In the genomic region with DNA sequence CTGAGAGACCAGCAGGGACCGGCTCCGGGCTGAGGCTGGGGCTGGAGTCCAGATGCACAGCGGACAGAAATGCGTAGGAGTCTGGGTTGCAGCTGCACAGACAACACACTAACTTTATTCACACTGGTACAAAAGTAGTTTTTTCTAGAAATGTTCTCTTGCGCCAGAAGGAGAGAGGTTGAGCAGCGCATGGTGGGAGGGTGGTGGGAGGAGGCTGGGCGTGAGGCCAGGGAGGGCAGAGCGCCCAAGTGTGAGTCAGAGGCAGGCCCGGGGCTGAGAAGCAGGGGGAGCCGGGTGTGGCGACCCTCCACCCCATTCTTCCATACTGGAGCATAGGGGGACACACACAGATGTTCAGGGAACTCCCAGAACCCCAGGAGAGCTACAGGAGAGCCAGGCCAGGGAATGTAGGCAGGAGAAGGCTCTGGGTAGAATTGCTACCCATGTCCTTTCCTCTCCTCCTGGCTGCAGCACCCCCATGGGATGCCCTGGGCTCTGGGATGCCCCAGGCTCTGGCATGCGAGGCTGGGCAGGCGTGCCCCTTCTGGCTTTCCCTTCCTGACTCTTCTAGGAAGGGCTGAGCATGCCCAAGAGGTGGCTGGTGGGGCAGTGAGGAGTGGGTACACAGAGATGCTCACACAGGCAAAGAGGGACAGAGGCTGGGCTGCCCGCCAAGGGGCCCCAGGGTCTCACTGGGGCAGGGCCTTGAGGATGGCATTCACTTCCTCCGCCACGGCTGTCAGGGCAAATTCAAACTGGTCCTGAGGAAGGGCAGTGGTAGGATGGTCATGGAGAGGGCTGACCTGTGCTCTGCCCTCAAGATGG, we compare ENCODE assay signal across 9 cellular contexts. TPM values are rescaled to one million over a fixed set of nuclear protein-coding genes. Genes with fewer than 3 reads are reported as not detected.
DNase-seq lines count a peak whose midpoint lies in the region; ATAC-seq and TF ChIP-seq lines count a peak whose summit lies in the region.
"Had no signal": no experiment of that assay in that cellular context is flagged by ENCODE, and none has a peak within 500 bp of the region (broad histone marks: within the 10 kb centered on the region; RNA-seq: fewer than 3 reads in every experiment).

No MANE protein-coding gene starts in this region.

- no peak for TF ChIP-seq EP300 in esophagus muscularis mucosa (IDR thresholded peaks at IDR 0.05)

- no peaks in the 10 kb centered on the region for H4K20me1 ChIP-seq in PC-3 (ENCODE audit: low read length)

- no peak overlapping the region for H3K4me3 ChIP-seq in PC-3 (ENCODE audit: low read length)
- no peak overlapping the region for H3K4me3 ChIP-seq in esophagus muscularis mucosa

- no peak overlapping the region for H3K9ac ChIP-seq in PC-3 (ENCODE audit: low read length)

- no peak overlapping the region for H2AFZ ChIP-seq in PC-3 (ENCODE audit: low read length)

- POLR2A ChIA-PET in PC-3 (lab: Charles Lee; ENCODE audit: unreplicated experiment) = no interaction called here

- CTCF ChIA-PET in PC-3 (lab: Charles Lee) = no interaction called here

- no peak overlapping the region for H3K27ac ChIP-seq in PC-3 (ENCODE audit: low read length)
- H3K27ac ChIP-seq in esophagus muscularis mucosa (replicated peaks in 1 of 4) = peak overlapping the region; percentile 56 to 73 (median 68)

- H3K9me2 ChIP-seq in PC-3 (replicated peaks; ENCODE audit: low read length) = no peaks in the 10 kb centered on the region

- H3K36me3 ChIP-seq in PC-3 (ENCODE audit: low read depth, low read length) (peaks cover 3% of the 10 kb centered on the region; the same call in 1 of the 2 replicates), esophagus muscularis mucosa (peaks cover 3 to 21% (median 19%) of the 10 kb centered on the region in 4 donors)

- 25% methylated on average over 13 of the region's 16 CpGs for WGBS in esophagus muscularis mucosa

- no peak for TF ChIP-seq POLR2A in esophagus muscularis mucosa (IDR thresholded peaks at IDR 0.05; ENCODE audit: low read depth)

- ATAC-seq in PC-3 = peak; percentile 52
- no peak for ATAC-seq in HG03280 (IDR thresholded peaks at IDR 0.05; ENCODE audit: unreplicated experiment)
- ATAC-seq: Panc1 had no signal

- no peaks in the 10 kb centered on the region for H3K27me3 ChIP-seq in PC-3 (ENCODE audit: low read length)
- no peaks in the 10 kb centered on the region for H3K27me3 ChIP-seq in esophagus muscularis mucosa

- H3K4me2 ChIP-seq in PC-3 (ENCODE audit: low read length) = peak overlapping the region; percentile 42

- intact Hi-C loops in PC-3 (cut with micrococcal nuclease) = no loop called here
- intact Hi-C loops in esophagus muscularis mucosa (cut with DNase I) = loop anchor here (10.0 kb wide), 1 partner anchor 45 kb away; a partner anchor contains a TSS

- H3K79me2 ChIP-seq in PC-3 (ENCODE audit: low read length) = no peaks in the 10 kb centered on the region

- DNase-seq in AG20443 (ENCODE audit: low spot score) = peak; percentile 90
- DNase-seq in PC-3 = peak; percentile 72
- DNase-seq in esophagus muscularis mucosa (ENCODE audit: extremely low spot score) = no peak
- DNase-seq in non-pigmented ciliary epithelial cell (ENCODE audit: low read depth) = peak; percentile 65
- DNase-seq in stimulated activated naive CD4-positive, alpha-beta T cell (lab: John Stamatoyannopoulos, UW) = no peak
- DNase-seq in stimulated activated CD4-positive, alpha-beta T cell treated with anti-CD3 and anti-CD28 coated beads, Interleukin-2, amount 100 ng/mL, for 48 hours = no peak
- no peak for DNase-seq in KG1 (lab: John Stamatoyannopoulos, UW)

- H3K4me1 ChIP-seq in PC-3 (ENCODE audit: insufficient read depth, low read length) (peaks cover 18% of the 10 kb centered on the region), esophagus muscularis mucosa (peaks cover 5 to 50% (median 44%) of the 10 kb centered on the region in 4 donors)

- H3K9me3 ChIP-seq in PC-3 (ENCODE audit: low read length) (no peaks in the 10 kb centered on the region), esophagus muscularis mucosa (no peaks in the 10 kb centered on the region)

- no TSS peak for BruUV-seq in PC-3 (replicated peaks; lab: Mats Ljungman, UMichigan)

- TF ChIP-seq CTCF in PC-3 (conservative IDR thresholded peaks at IDR 0.05; ENCODE audit: low read depth, low read length) (no peak), esophagus muscularis mucosa (IDR thresholded peaks at IDR 0.05) (no peak)

- H3F3A ChIP-seq in PC-3 (ENCODE audit: low read length, unreplicated experiment) = no peaks in the 10 kb centered on the region

RNA-seq across cellular contexts. Expression of a gene that starts 10.6 kb away (rescaled TPM):
- 62.3 and 98.4 TPM in 2 replicates for total RNA-seq in PC-3 (2014; rRNA removed)
- total RNA-seq in esophagus muscularis mucosa = 10 to 100 TPM; 33.3 to 84.8 (median 50.7) TPM

RNA-seq across cellular contexts. Expression of a gene that starts 19.5 kb away (rescaled TPM):
- total RNA-seq in PC-3 (2014; rRNA removed) (0.07 TPM in 1 of 2 replicates, not detected in the other), esophagus muscularis mucosa (1 to 10 TPM; 2.1 to 6.6 (median 4.1) TPM)

RNA-seq across cellular contexts. Expression of a gene that starts 36.0 kb away (rescaled TPM):
- total RNA-seq in PC-3 (2014; rRNA removed) = 75.4 and 87.9 TPM in 2 replicates
- total RNA-seq in esophagus muscularis mucosa = 100 to 1,000 TPM in 1 of 4 donors, 10 to 100 TPM in 3; 44.2 to 132 (median 74.4) TPM

RNA-seq across cellular contexts. Expression of a gene that starts 36.7 kb away (rescaled TPM):
- total RNA-seq in PC-3 (2014; rRNA removed) (not detected in 2 replicates), esophagus muscularis mucosa (not detected)

RNA-seq across cellular contexts. Expression of a gene that starts 42.8 kb away (rescaled TPM):
- total RNA-seq in PC-3 (2014; rRNA removed) = not detected in 2 replicates
- total RNA-seq in esophagus muscularis mucosa = not detected

Comparison
In these comparisons a context has a peak if more than half of its experiments do, and no peak if none do; other contexts are left out.
1. DNase-seq: peak in AG20443 (single experiment), PC-3 (single experiment) and non-pigmented ciliary epithelial cell (single experiment); none in esophagus muscularis mucosa (single experiment), stimulated activated naive CD4-positive, alpha-beta T cell (0 of 6), stimulated activated CD4-positive, alpha-beta T cell treated with anti-CD3 and anti-CD28 coated beads, Interleukin-2, amount 100 ng/mL, for 48 hours (0 of 2) and KG1 (single experiment).